Comparison of ENCODE assay signal across 15 cellular contexts in the genomic region with DNA sequence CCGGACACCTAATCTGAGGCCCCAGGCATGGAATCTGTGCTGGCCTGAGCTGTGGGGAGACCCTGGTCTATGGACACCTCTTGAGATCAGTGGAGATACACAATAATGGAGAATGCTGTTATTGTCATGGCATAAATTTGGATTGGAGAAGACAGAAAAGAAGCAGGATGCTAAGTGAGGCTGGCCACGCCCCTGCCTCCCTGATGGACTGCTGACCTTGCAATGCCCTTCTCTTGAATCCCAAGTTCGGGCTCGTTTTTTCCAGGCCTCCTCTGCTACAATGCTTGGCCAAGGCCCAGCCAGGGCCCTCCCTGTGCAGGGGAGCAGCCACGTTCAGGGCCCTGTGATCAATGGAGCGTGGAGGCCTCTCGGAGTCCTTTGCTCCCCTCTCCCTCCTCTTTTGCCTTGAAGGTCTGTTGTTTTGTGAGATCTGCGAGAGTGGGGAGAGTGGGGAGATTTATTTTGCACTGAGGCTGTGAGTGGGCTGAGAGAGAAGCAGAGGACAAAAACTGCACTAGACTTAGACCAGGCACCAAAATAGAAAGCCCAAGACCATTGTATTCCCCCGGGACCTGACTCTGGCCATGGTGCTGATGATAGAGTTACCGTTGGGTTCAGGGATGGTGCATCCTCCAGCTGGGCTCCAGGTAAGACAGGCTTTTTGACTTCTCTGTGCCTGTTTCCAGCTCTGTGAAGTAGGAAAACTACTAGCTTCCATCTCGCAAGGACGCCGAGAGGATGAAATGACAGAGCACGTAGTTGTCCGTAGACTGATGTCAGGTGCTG.
"Had no signal": no experiment of that assay in that cellular context is flagged by ENCODE, and none has a peak within 500 bp of the region (broad histone marks: within the 10 kb centered on the region; RNA-seq: fewer than 3 reads in every experiment).

No MANE protein-coding gene starts in this region.

- H3K36me3 ChIP-seq: gastroesophageal sphincter had no signal

- H3K9me3 Mint-ChIP-seq: activated naive CD4-positive, alpha-beta T cell treated with anti-CD3 and anti-CD28 coated beads, Interleukin-2, amount 50 U/mL, for 24 hours had no signal

- H3K27ac Mint-ChIP-seq: activated naive CD4-positive, alpha-beta T cell treated with anti-CD3 and anti-CD28 coated beads, Interleukin-2, amount 50 U/mL, for 24 hours; naive thymus-derived CD4-positive, alpha-beta T cell; progenitor cell of endocrine pancreas; type B pancreatic cell had no signal

- DNase-seq: activated CD4-positive, alpha-beta T cell treated with anti-CD3 and anti-CD28 coated beads, Interleukin-2, amount 50 U/mL, for 4 hours; activated T-cell treated with anti-CD3 and anti-CD28 coated beads, Interleukin-2, amount 50 U/mL, for 1 hour; central memory CD4-positive, alpha-beta T cell; cortex of kidney; effector memory CD4-positive, alpha-beta T cell; naive thymus-derived CD4-positive, alpha-beta T cell; stimulated activated CD4-positive, alpha-beta T cell treated with anti-CD3 and anti-CD28 coated beads, Interleukin-2, amount 100 ng/mL, for 24 hours; stimulated activated naive CD4-positive, alpha-beta T cell treated with Interleukin-2 at 50 U/mL for 16 hours had no signal

- ATAC-seq: gastroesophageal sphincter; naive thymus-derived CD4-positive, alpha-beta T cell; sciatic nerve had no signal

- H3K27ac ChIP-seq: epithelial cell of prostate, gastroesophageal sphincter had no signal

- H3K4me1 ChIP-seq: gastroesophageal sphincter had no signal

- H3K27me3 Mint-ChIP-seq: type B pancreatic cell had no signal

- H3K4me3 ChIP-seq: gastroesophageal sphincter, lung had no signal

- H3K4me3 Mint-ChIP-seq: activated naive CD4-positive, alpha-beta T cell treated with anti-CD3 and anti-CD28 coated beads, Interleukin-2, amount 50 U/mL, for 24 hours; naive thymus-derived CD4-positive, alpha-beta T cell; type B pancreatic cell had no signal

- H3K36me3 Mint-ChIP-seq: activated naive CD4-positive, alpha-beta T cell treated with anti-CD3 and anti-CD28 coated beads, Interleukin-2, amount 50 U/mL, for 24 hours; naive thymus-derived CD4-positive, alpha-beta T cell; type B pancreatic cell had no signal

- H3K4me1 Mint-ChIP-seq: activated naive CD4-positive, alpha-beta T cell treated with anti-CD3 and anti-CD28 coated beads, Interleukin-2, amount 50 U/mL, for 24 hours; naive thymus-derived CD4-positive, alpha-beta T cell had no signal

- H3K9me3 ChIP-seq: gastroesophageal sphincter had no signal
